ENCODE assay signal across 27 cellular contexts in the genomic region with DNA sequence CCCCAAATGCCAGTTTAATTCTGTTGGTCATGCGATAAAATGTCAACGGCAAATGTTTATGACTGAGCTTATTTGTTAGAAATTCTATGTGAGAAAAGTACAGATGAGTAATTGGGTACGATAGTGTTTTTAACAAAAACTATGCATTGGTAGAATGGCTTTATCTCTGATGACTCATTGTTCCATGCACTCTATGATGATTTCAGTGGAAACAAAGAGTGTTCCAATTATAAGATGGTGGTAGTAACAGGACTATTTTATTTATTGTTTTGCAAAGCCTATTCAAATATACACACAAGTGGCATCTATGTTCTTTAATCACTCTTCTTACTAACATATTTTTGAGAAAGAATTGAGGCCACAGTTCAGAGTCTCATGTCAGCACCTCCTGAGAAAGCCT.
A peak's percentile ranks its signal among the peaks of the same experiment; 100 is the strongest.
DNase-seq lines count a peak whose midpoint lies in the region; ATAC-seq, FAIRE-seq and TF ChIP-seq lines count a peak whose summit lies in the region.
"Had no signal": no experiment of that assay in that cellular context is flagged by ENCODE, and none has a peak within 500 bp of the region (broad histone marks: within the 10 kb centered on the region; RNA-seq: fewer than 3 reads in every experiment).

No MANE protein-coding gene starts in this region.

- peak overlapping the region; percentile 34 for H2AK5ac ChIP-seq in H1 (ENCODE audit: low read depth, low read length)

- H3K9ac ChIP-seq in BLaER1 (peak overlapping the region; percentile 81), HUES64 (ENCODE audit: low read depth, low read length) (0 out of 2 replicates have a peak overlapping the region, but pooled peaks have one; percentile 2), H1 (replicated peaks in 1 of 4; ENCODE audit: extremely low read depth in 1 of 4, low read depth in 3 of 4, low read length in 3 of 4) (no peak overlapping the region)
- H3K9ac ChIP-seq: KMS-11 had no signal

- peak; percentile 60 for FAIRE-seq in H1 (lab: Jason Lieb, UNC)
- FAIRE-seq: G401.6, H54, HTR-8/SVneo had no signal

- H4K5ac ChIP-seq in H1 (ENCODE audit: insufficient read length, low read depth, low read length): peak overlapping the region; percentile 79

- H3K36me3 Mint-ChIP-seq in nephron progenitor cell (ENCODE audit: low read depth): no peaks in the 10 kb centered on the region
- no peaks in the 10 kb centered on the region for H3K36me3 Mint-ChIP-seq in MCF 10A (ENCODE audit: insufficient read depth, unreplicated experiment)
- H3K36me3 Mint-ChIP-seq: CD4-positive, alpha-beta memory T cell had no signal

- H3K56ac ChIP-seq in H1 (replicated peaks; ENCODE audit: insufficient read length, low read depth, low read length): no peak overlapping the region

- peak overlapping the region; percentile 8; the same call in 1 of the 2 replicates for H2BK5ac ChIP-seq in H1 (ENCODE audit: low read depth, low read length)

- TF ChIP-seq RAD21 in H1 (IDR thresholded peaks at IDR 0.05 in 1 of 2, conservative IDR thresholded peaks at IDR 0.05 in 1 of 2; ENCODE audit: low read depth in 2 of 2, low read length in 2 of 2): no peak

- H3K79me2 ChIP-seq in H1 (ENCODE audit: control insufficient read depth in 1 of 2, insufficient read depth in 2 of 2, low read length in 2 of 2): no peaks in the 10 kb centered on the region

- H2BK12ac ChIP-seq in H1 (ENCODE audit: low read depth, low read length): peak overlapping the region; percentile 99

- H3K4me1 Mint-ChIP-seq in nephron progenitor cell (peaks cover 97% of the 10 kb centered on the region), MCF 10A (ENCODE audit: insufficient read depth, unreplicated experiment) (no peaks in the 10 kb centered on the region)
- H3K4me1 Mint-ChIP-seq: CD4-positive, alpha-beta memory T cell had no signal

- H3K18ac ChIP-seq in H1 (ENCODE audit: extremely low read depth, low read length): peak overlapping the region; percentile 11; the same call in 1 of the 2 replicates

- no peaks in the 10 kb centered on the region for H3K79me1 ChIP-seq in H1 (ENCODE audit: low read depth, low read length)

- no peak overlapping the region for H2AFZ ChIP-seq in H1 (ENCODE audit: low read length)

- H3K4me2 ChIP-seq in BLaER1 (peak overlapping the region; percentile 86), H1 (ENCODE audit: insufficient read depth in 1 of 2, low read depth in 2 of 2, low read length in 2 of 2) (peak overlapping the region in 1 of 2 experiments; percentile 42; a peak in 1 of 4 replicates)
- H3K4me2 ChIP-seq: KMS-11 had no signal

- TF ChIP-seq EP300 in H1 (IDR thresholded peaks at IDR 0.05; ENCODE audit: borderline replicate concordance in 1 of 2, low read depth in 2 of 2, low read length in 2 of 2): no peak

- no TSS peak for BruUV-seq in MCF 10A (replicated peaks; lab: Mats Ljungman, UMichigan)

- TF ChIP-seq CTCF in H1 (IDR thresholded peaks at IDR 0.05; ENCODE audit: control extremely low read depth in 1 of 3, insufficient read depth in 1 of 3, low read depth in 1 of 3, low read length in 3 of 3) (no peak), nephron progenitor cell (IDR thresholded peaks at IDR 0.05) (no peak), MCF 10A (IDR thresholded peaks at IDR 0.05; ENCODE audit: unreplicated experiment) (no peak)

- H3K4me1 ChIP-seq in BLaER1: peaks cover 89% of the 10 kb centered on the region
- peaks cover 72% of the 10 kb centered on the region for H3K4me1 ChIP-seq in HUES64 (ENCODE audit: insufficient read depth, low read length)
- H3K4me1 ChIP-seq in H1 (replicated peaks in 1 of 4; ENCODE audit: control insufficient read depth in 3 of 4, insufficient read depth in 4 of 4, low read length in 3 of 4): peaks cover 29 to 66% (median 51%) of the 10 kb centered on the region in 4 experiments

- H3K27ac Mint-ChIP-seq in nephron progenitor cell: no peak overlapping the region
- H3K27ac Mint-ChIP-seq in MCF 10A (ENCODE audit: low read depth, unreplicated experiment): no peak overlapping the region
- H3K27ac Mint-ChIP-seq: CD4-positive, alpha-beta memory T cell had no signal

- ATAC-seq in GM19328 (IDR thresholded peaks at IDR 0.05; ENCODE audit: unreplicated experiment): no peak

- H3K4ac ChIP-seq in H1 (replicated peaks; ENCODE audit: insufficient read length, low read depth, low read length): peak overlapping the region; percentile 94

- no peaks in the 10 kb centered on the region for H4K20me1 ChIP-seq in BLaER1
- H4K20me1 ChIP-seq in H1 (replicated peaks in 1 of 2; ENCODE audit: control insufficient read depth in 1 of 2, insufficient read depth in 2 of 2, low read length in 2 of 2): no peaks in the 10 kb centered on the region

- H3K4me3 ChIP-seq in BLaER1 (peak overlapping the region; percentile 62), HUES64 (ENCODE audit: low read length) (no peak overlapping the region), H1 (ENCODE audit: extremely low read depth in 1 of 4, insufficient read depth in 2 of 4, low read depth in 3 of 4, low read length in 4 of 4) (no peak overlapping the region)

- POLR2A ChIA-PET in H1 (lab: Charles Lee; ENCODE audit: partially characterized antibody): interaction anchor here (1.0 to 1.1 kb wide), 2 partner anchors 13 to 1465 kb away, joined by 3 to 4 read pairs; no protein-coding TSS in a partner anchor
- POLR2A ChIA-PET in MCF 10A (lab: Yijun Ruan, JAX): interaction anchor here (0.7 kb wide), 1 partner anchor 40 kb away, joined by 3 read pairs; no protein-coding TSS in a partner anchor

- TF ChIP-seq POLR2A in H1 (IDR thresholded peaks at IDR 0.05; ENCODE audit: control extremely low read depth in 1 of 2, low read depth in 2 of 2, low read length in 2 of 2): no peak

- DNase-seq in H1 (ENCODE audit: low read depth in 1 of 2, low spot score in 2 of 2) (no peak), nephron progenitor cell (no peak), NCI-H2171 (lab: John Stamatoyannopoulos, UW) (no peak), MCF 10A (ENCODE audit: unreplicated experiment) (no peak)
- DNase-seq: C1 segment of cervical spinal cord; CD4-positive, alpha-beta memory T cell; COR-L47; DMS53; IMR-90; NCI-H1092 treated with DMSO at 0.1 percent for 48 hours; NCI-H1436; NCI-H187; NCI-H2081 treated with DMSO at 0.1 percent for 48 hours; NCI-H446; NCI-H524 treated with DMSO at 0.1 percent for 48 hours; NCI-H774; NK-92 treated with Interleukin-12 subunit alpha and Interleukin-12 subunit beta, amount 100 ng/mL, for 24 hours; RPMI8226; SHP77; T-helper 1 cell had no signal

- no peak overlapping the region for H4K8ac ChIP-seq in H1 (ENCODE audit: extremely low read depth, insufficient read depth, low read length)

- H3K27me3 ChIP-seq in BLaER1 (peaks cover 27% of the 10 kb centered on the region), HUES64 (ENCODE audit: insufficient read depth, low read length) (peaks cover 1% of the 10 kb centered on the region; the same call in 1 of the 2 replicates), H1 (replicated peaks in 1 of 4; ENCODE audit: control insufficient read depth in 3 of 4, extremely low read depth in 1 of 4, insufficient read depth in 3 of 4, low read length in 3 of 4) (peaks cover 0 to 7% (median under 1%) of the 10 kb centered on the region in 4 experiments; a peak in 6 of 7 replicates)

- H2BK20ac ChIP-seq in H1 (ENCODE audit: low read length): peak overlapping the region; percentile 98

- H3K27me3 Mint-ChIP-seq in nephron progenitor cell (ENCODE audit: low read depth, poor library complexity) (peaks cover 38% of the 10 kb centered on the region), MCF 10A (ENCODE audit: insufficient read depth, unreplicated experiment) (no peaks in the 10 kb centered on the region)

- H2BK15ac ChIP-seq in H1 (ENCODE audit: low read length): 0 out of 2 replicates have a peak overlapping the region, but pooled peaks have one; percentile 48

- H2BK120ac ChIP-seq in H1 (replicated peaks; ENCODE audit: low read depth, low read length): peak overlapping the region; percentile 97

- no peak overlapping the region for H3K14ac ChIP-seq in H1 (ENCODE audit: insufficient read length)

- H3K9me3 ChIP-seq in BLaER1: no peaks in the 10 kb centered on the region
- H3K9me3 ChIP-seq in HUES64 (ENCODE audit: insufficient read depth, low read depth, low read length): no peaks in the 10 kb centered on the region
- no peaks in the 10 kb centered on the region for H3K9me3 ChIP-seq in H1 (ENCODE audit: insufficient read depth in 2 of 2, low read depth in 1 of 2, low read length in 1 of 2)

- no peaks in the 10 kb centered on the region for H3K23me2 ChIP-seq in H1 (ENCODE audit: low read depth, low read length)

- CTCF ChIA-PET in H1 (lab: Charles Lee; ENCODE audit: partially characterized antibody) (interaction anchor here (1.3 kb wide), 1 partner anchor 26 kb away, joined by 4 read pairs; no protein-coding TSS in a partner anchor), MCF 10A (lab: Yijun Ruan, JAX) (no interaction called here)

- H3K36me3 ChIP-seq in BLaER1 (no peaks in the 10 kb centered on the region), HUES64 (ENCODE audit: insufficient read depth, low read length) (no peaks in the 10 kb centered on the region), H1 (ENCODE audit: control insufficient read depth in 2 of 4, insufficient read depth in 4 of 4, low read length in 3 of 4) (0 out of 8 replicates have a peak, but pooled peaks cover 0 to 2% (median 0%) of the 10 kb centered on the region in 4 experiments)

- intact Hi-C loops in MCF 10A (cut with micrococcal nuclease): no loop called here

- H3K23ac ChIP-seq in H1 (ENCODE audit: insufficient read length): no peak overlapping the region

- H3K4me3 Mint-ChIP-seq in nephron progenitor cell (peak overlapping the region; percentile 28), MCF 10A (ENCODE audit: unreplicated experiment) (no peak overlapping the region)
- H3K4me3 Mint-ChIP-seq: CD4-positive, alpha-beta memory T cell had no signal

- peak overlapping the region; percentile 83 for H4K91ac ChIP-seq in H1 (replicated peaks; ENCODE audit: insufficient read length, low read length)

- H3K27ac ChIP-seq in BLaER1 (peak overlapping the region; percentile 92), HUES64 (ENCODE audit: low read depth, low read length) (peak overlapping the region; percentile 94; the same call in 1 of the 2 replicates), H1 (ENCODE audit: low read depth, low read length) (no peak overlapping the region)
- H3K27ac ChIP-seq: KMS-11 had no signal

- 93% methylated on average over 3 of the region's 3 CpGs for WGBS in HUES64
- 86% methylated on average over 3 of the region's 3 CpGs; no CpG with 5 or more reads in 1 of the 2 experiments for WGBS in H1 (ENCODE audit: extremely low coverage in 1 of 2, insufficient coverage in 1 of 2, insufficient read length in 1 of 2, insufficient replicate concordance in 2 of 2, low coverage in 1 of 2, low lambda C conversion rate in 2 of 2, missing lambda C conversion rate in 1 of 2), 2 experiments

- no peaks in the 10 kb centered on the region for H3K9me3 Mint-ChIP-seq in nephron progenitor cell
- peaks cover 11% of the 10 kb centered on the region for H3K9me3 Mint-ChIP-seq in MCF 10A (ENCODE audit: unreplicated experiment)

Comparison
In these comparisons a context has a peak if more than half of its experiments do, and no peak if none do; other contexts are left out.
1. H3K9ac ChIP-seq: peak in BLaER1 (single experiment) and HUES64 (single experiment); none in H1 (0 of 4).